ENCODE assay signal across 20 cellular contexts in genomic region chr11:63612181-63612580, GRCh38. TPM values are rescaled to one million over a fixed set of nuclear protein-coding genes. Genes with fewer than 3 reads are reported as not detected.
DNase-seq lines count a peak whose midpoint lies in the region; ATAC-seq and TF ChIP-seq lines count a peak whose summit lies in the region.
"Had no signal": no experiment of that assay in that cellular context is flagged by ENCODE, and none has a peak within 500 bp of the region (broad histone marks: within the 10 kb centered on the region; RNA-seq: fewer than 3 reads in every experiment).

No MANE protein-coding gene starts in this region.

- H3K4me3 ChIP-seq in heart left ventricle (peak overlapping the region in 4 of 12 donors; percentile 1 to 98 (median 92)), muscle layer of colon (ENCODE audit: low read depth in 1 of 2, low read length in 2 of 2) (no peak overlapping the region), lower lobe of right lung (no peak overlapping the region)
- H3K4me3 ChIP-seq: BLaER1, GM23248 had no signal

- H3K4me1 Mint-ChIP-seq in type B pancreatic cell (ENCODE audit: unreplicated experiment): peaks cover 25% of the 10 kb centered on the region

- no peaks in the 10 kb centered on the region for H3K36me3 Mint-ChIP-seq in type B pancreatic cell

- no peak for TF ChIP-seq CTCF in heart left ventricle (IDR thresholded peaks at IDR 0.05)
- TF ChIP-seq CTCF in type B pancreatic cell (conservative IDR thresholded peaks at IDR 0.05): no peak
- TF ChIP-seq CTCF in lower lobe of right lung (IDR thresholded peaks at IDR 0.05): no peak

- DNase-seq in heart left ventricle (no peak), Right ventricle myocardium inferior (ENCODE audit: missing footprints) (no peak), type B pancreatic cell (ENCODE audit: extremely low spot score, unreplicated experiment) (no peak), lower lobe of right lung (no peak), NCI-H446 (lab: John Stamatoyannopoulos, UW) (no peak)
- DNase-seq: 8988T; activated CD4-positive, alpha-beta T cell treated with anti-CD3 and anti-CD28 coated beads, Interleukin-2, amount 10 ng/mL, durations not matched to agents 7 days and 5 days; activated naive CD4-positive, alpha-beta T cell; DMS153; GM23248; NCI-H2081 treated with DMSO at 0.1 percent for 48 hours; NCI-H526; thyroid gland had no signal

- H3K27ac Mint-ChIP-seq in type B pancreatic cell: no peak overlapping the region
- H3K27ac Mint-ChIP-seq: activated CD4-positive, alpha-beta T cell treated with anti-CD3 and anti-CD28 coated beads, Interleukin-2, amount 10 ng/mL, durations not matched to agents 7 days and 5 days had no signal

- H3K4me3 Mint-ChIP-seq in type B pancreatic cell: peak overlapping the region; percentile 88
- H3K4me3 Mint-ChIP-seq: activated CD4-positive, alpha-beta T cell treated with anti-CD3 and anti-CD28 coated beads, Interleukin-2, amount 10 ng/mL, durations not matched to agents 7 days and 5 days; dendritic cell treated with granulocyte-macrophage colony-stimulating factor and Interleukin-4, amounts not matched to agents 40 ng/mL and 50 ng/mL, for 4 days had no signal

- no peak for TF ChIP-seq POLR2A in heart left ventricle (IDR thresholded peaks at IDR 0.05)

- no peaks in the 10 kb centered on the region for H3K27me3 ChIP-seq in heart left ventricle
- no peaks in the 10 kb centered on the region for H3K27me3 ChIP-seq in muscle layer of colon (ENCODE audit: control insufficient read depth in 1 of 2, insufficient read depth in 2 of 2, low read length in 2 of 2)
- no peaks in the 10 kb centered on the region for H3K27me3 ChIP-seq in lower lobe of right lung (ENCODE audit: low read depth)
- H3K27me3 ChIP-seq: ovary, thyroid gland had no signal

- H3K9me3 Mint-ChIP-seq in type B pancreatic cell: no peaks in the 10 kb centered on the region
- H3K9me3 Mint-ChIP-seq: activated CD4-positive, alpha-beta T cell treated with anti-CD3 and anti-CD28 coated beads, Interleukin-2, amount 10 ng/mL, durations not matched to agents 7 days and 5 days; dendritic cell treated with granulocyte-macrophage colony-stimulating factor and Interleukin-4, amounts not matched to agents 40 ng/mL and 50 ng/mL, for 4 days had no signal

- no peak overlapping the region for H3K9ac ChIP-seq in muscle layer of colon (ENCODE audit: low read length)
- H3K9ac ChIP-seq: BLaER1, GM23248 had no signal

- H3K27ac ChIP-seq in heart left ventricle: peak overlapping the region in 10 of 12 donors; percentile 25 to 95 (median 89)
- peak overlapping the region; percentile 88 for H3K27ac ChIP-seq in cingulate gyrus (ENCODE audit: low read depth, low read length)
- H3K27ac ChIP-seq in muscle layer of colon (ENCODE audit: low read depth, low read length): peak overlapping the region; percentile 14
- no peak overlapping the region for H3K27ac ChIP-seq in lower lobe of right lung
- H3K27ac ChIP-seq: BLaER1, GM23248 had no signal

- no peaks in the 10 kb centered on the region for H3K36me3 ChIP-seq in heart left ventricle
- H3K36me3 ChIP-seq in muscle layer of colon (ENCODE audit: insufficient read depth, low read length): no peaks in the 10 kb centered on the region
- H3K36me3 ChIP-seq in lower lobe of right lung: peaks cover under 1% of the 10 kb centered on the region
- H3K36me3 ChIP-seq: BLaER1, ovary, thyroid gland had no signal

- intact Hi-C loops in heart left ventricle (cut with DNase I) (loop anchor here in 4 of 10 donors (5.0 to 10.0 kb wide), 4 partner anchors 35 to 77 kb away; partner anchors contain the start of gene PLAAT4 (in 2 of the 4)), Right ventricle myocardium inferior (cut with DNase I) (no loop called here), lower lobe of right lung (cut with DNase I) (no loop called here)

- peaks cover 15% of the 10 kb centered on the region for H3K27me3 Mint-ChIP-seq in type B pancreatic cell

- H3K4me1 ChIP-seq in heart left ventricle (peaks cover 10 to 56% (median 41%) of the 10 kb centered on the region in 12 donors), muscle layer of colon (ENCODE audit: insufficient read depth, low read length) (peaks cover 41% of the 10 kb centered on the region), lower lobe of right lung (peaks cover 50% of the 10 kb centered on the region)

- no peak for ATAC-seq in heart left ventricle
- no peak for ATAC-seq in Right ventricle myocardium inferior
- no peak for ATAC-seq in lower lobe of right lung
- no peak for ATAC-seq in GM19023 (IDR thresholded peaks at IDR 0.05; ENCODE audit: unreplicated experiment)

- H3K9me3 ChIP-seq in heart left ventricle (no peaks in the 10 kb centered on the region), muscle layer of colon (ENCODE audit: low read length) (no peaks in the 10 kb centered on the region), lower lobe of right lung (no peaks in the 10 kb centered on the region)
- H3K9me3 ChIP-seq: BLaER1, ovary, thyroid gland had no signal

RNA-seq across cellular contexts. Expression of gene PLAAT3, which starts 2.1 kb away (rescaled TPM):
- total RNA-seq in heart left ventricle: 100 to 1,000 TPM in 8 of 9 donors, 10 to 100 TPM in 1; 84.7 to 152 (median 126) TPM
- polyA plus RNA-seq in heart left ventricle: 100 to 1,000 TPM in 1 of 2 donors, 10 to 100 TPM in 1; 74.9 to 191 TPM
- 200 TPM for total RNA-seq in Right ventricle myocardium inferior
- total RNA-seq in type B pancreatic cell (ENCODE audit: low replicate concordance): 55.6 and 65.4 TPM in 2 replicates
- total RNA-seq in lower lobe of right lung: 81.9 TPM

RNA-seq across cellular contexts. Expression of gene PLAAT2, which starts 49.0 kb away (rescaled TPM):
- total RNA-seq in heart left ventricle: 1 to 10 TPM in 1 of 9 donors, under 1 TPM in 1, not detected in 7; 0.46 to 3.8 TPM
- polyA plus RNA-seq in heart left ventricle: under 1 TPM; 0.11 to 0.38 TPM
- 0.92 TPM for total RNA-seq in Right ventricle myocardium inferior
- 6.0 and 7.8 TPM in 2 replicates for total RNA-seq in type B pancreatic cell (ENCODE audit: low replicate concordance)
- total RNA-seq in lower lobe of right lung: 2.9 TPM
- total RNA-seq: GM23248, smooth muscle cell had no signal
- polyA plus RNA-seq: GM23248, smooth muscle cell had no signal

RNA-seq across cellular contexts. Expression of gene ATL3, which starts 59.0 kb away (rescaled TPM):
- total RNA-seq in heart left ventricle (10 to 100 TPM; 10.4 to 30.4 (median 13.8) TPM), Right ventricle myocardium inferior (15.4 TPM), type B pancreatic cell (ENCODE audit: low replicate concordance) (21.6 and 24.6 TPM in 2 replicates), lower lobe of right lung (72.8 TPM)
- polyA plus RNA-seq in heart left ventricle: 1 to 10 TPM; 4.7 to 7.5 TPM
